In genomic region chr12:111135293-111135832, GRCh38 we compare ENCODE assay signal across 5 cellular contexts.
A peak's percentile ranks its signal among the peaks of the same experiment; 100 is the strongest.
TF ChIP-seq lines count a peak whose summit lies in the region.

No MANE protein-coding gene starts in this region.

TF ChIP-seq in SK-N-SH treated with all-trans-retinoic acid at 6 μM for 48 hours, 23 proteins besides CTCF, POLR2A, EP300 and RAD21:
- peak; percentile 82 for TF ChIP-seq ZNF8 (CRISPR knock-in tag; IDR thresholded peaks at IDR 0.05)
- TF ChIP-seq GLIS3 (CRISPR knock-in tag; IDR thresholded peaks at IDR 0.05), result no peak

TF ChIP-seq in SK-N-SH, 30 proteins besides CTCF, POLR2A, EP300 and RAD21 (continues in another document):
- TF ChIP-seq FOSL2 (IDR thresholded peaks at IDR 0.05; ENCODE audit: borderline replicate concordance, low read depth) (no peak), IRF3 (IDR thresholded peaks at IDR 0.05; ENCODE audit: low read depth, low read length) (no peak), PBX3 (IDR thresholded peaks at IDR 0.05) (no peak), ELF1 (IDR thresholded peaks at IDR 0.05) (no peak), MAX (IDR thresholded peaks at IDR 0.05; ENCODE audit: low read depth) (no peak), SMC3 (IDR thresholded peaks at IDR 0.05; ENCODE audit: low read depth, low read length) (no peak), GABPA (IDR thresholded peaks at IDR 0.05; ENCODE audit: low read depth) (no peak), CHD2 (IDR thresholded peaks at IDR 0.05; ENCODE audit: low read length, partially characterized antibody) (no peak), USF1 (IDR thresholded peaks at IDR 0.05; ENCODE audit: borderline replicate concordance, low read depth) (no peak), NFIC (IDR thresholded peaks at IDR 0.05; ENCODE audit: borderline replicate concordance) (no peak)

TF ChIP-seq in HEK293, 187 proteins besides CTCF, POLR2A, EP300 and RAD21:
- peak; percentile 90 for TF ChIP-seq ZNF140 (tag by site-specific recombination; IDR thresholded peaks at IDR 0.05)
- TF ChIP-seq ZNF146 (tag by site-specific recombination; IDR thresholded peaks at IDR 0.05), result peak; percentile 86
- TF ChIP-seq ZNF610 (tag by site-specific recombination; IDR thresholded peaks at IDR 0.05; ENCODE audit: borderline replicate concordance), result no peak

TF ChIP-seq in K562, 482 proteins besides CTCF, POLR2A, EP300 and RAD21:
- no peak for TF ChIP-seq PHF20 (IDR thresholded peaks at IDR 0.05; ENCODE audit: partially characterized antibody)
- TF ChIP-seq NCOA1 (IDR thresholded peaks at IDR 0.05; ENCODE audit: low read depth), result no peak
- TF ChIP-seq HES1 (IDR thresholded peaks at IDR 0.05; ENCODE audit: low read depth), result no peak
- TF ChIP-seq ZNF146 (CRISPR knock-in tag; IDR thresholded peaks at IDR 0.05; ENCODE audit: unreplicated experiment), result peak; percentile 83
- peak; percentile 14 for TF ChIP-seq RBM25 (IDR thresholded peaks at IDR 0.05; ENCODE audit: low read depth, low read length, severe bottlenecking)
- TF ChIP-seq RFX5 (IDR thresholded peaks at IDR 0.05; ENCODE audit: low read depth, low read length), result no peak
- TF ChIP-seq MGA (IDR thresholded peaks at IDR 0.05), result no peak
- TF ChIP-seq CHD1 (IDR thresholded peaks at IDR 0.05; ENCODE audit: low read length), result no peak
- TF ChIP-seq ASH1L (IDR thresholded peaks at IDR 0.05; ENCODE audit: borderline replicate concordance, low read depth, partially characterized antibody), result no peak
- TF ChIP-seq MCM3 (IDR thresholded peaks at IDR 0.05), result no peak
- TF ChIP-seq DIDO1 (tag; IDR thresholded peaks at IDR 0.05; ENCODE audit: low read depth), result no peak

TF ChIP-seq in H1, 55 proteins besides CTCF, POLR2A, EP300 and RAD21:
- no peak for TF ChIP-seq TEAD4 (IDR thresholded peaks at IDR 0.05; ENCODE audit: low read depth, low read length)
- no peak for TF ChIP-seq GABPA (IDR thresholded peaks at IDR 0.05; ENCODE audit: borderline replicate concordance, insufficient read depth, low read length)
- TF ChIP-seq TCF12 (IDR thresholded peaks at IDR 0.05; ENCODE audit: low read depth, low read length), result no peak
- 0 out of 2 replicates have a peak, but pooled peaks have one; percentile 61 for TF ChIP-seq KDM1A (IDR thresholded peaks at IDR 0.05; ENCODE audit: borderline replicate concordance, low read length)
- TF ChIP-seq E2F6 (IDR thresholded peaks at IDR 0.05), result no peak
- no peak for TF ChIP-seq POLR2AphosphoS5 (IDR thresholded peaks at IDR 0.05; ENCODE audit: low read depth, low read length)
